18 cellular contexts compared by ENCODE assay signal in the genomic region with DNA sequence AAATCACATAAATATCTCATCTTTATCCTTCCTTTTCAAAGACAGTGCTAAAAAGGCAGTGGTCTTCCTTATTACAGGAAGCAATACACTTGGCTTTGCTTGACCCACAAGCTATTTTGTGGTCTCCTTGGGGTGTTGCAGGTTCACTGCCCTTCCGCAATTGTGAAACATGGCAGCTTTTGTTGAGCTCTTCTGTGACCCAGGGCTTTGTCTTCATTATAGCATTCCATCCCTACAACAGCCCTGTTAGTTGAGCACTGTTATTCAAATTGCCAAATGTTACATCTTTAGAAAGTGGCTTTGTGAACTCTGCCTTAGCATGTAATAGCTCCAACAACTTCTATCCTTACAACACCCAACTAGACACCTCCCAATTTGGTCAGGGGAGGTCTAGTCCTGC.
A peak's percentile ranks its signal among the peaks of the same experiment; 100 is the strongest.
DNase-seq lines count a peak whose midpoint lies in the region; ATAC-seq, FAIRE-seq and TF ChIP-seq lines count a peak whose summit lies in the region.
"Had no signal": no experiment of that assay in that cellular context is flagged by ENCODE, and none has a peak within 500 bp of the region (broad histone marks: within the 10 kb centered on the region; RNA-seq: fewer than 3 reads in every experiment).

No MANE protein-coding gene starts in this region.

- peaks cover 18% of the 10 kb centered on the region for H3K4me1 Mint-ChIP-seq in GM23338
- H3K4me1 Mint-ChIP-seq: CD14-positive monocyte; CD4-positive, alpha-beta memory T cell had no signal

- H4K91ac ChIP-seq in H1 (replicated peaks; ENCODE audit: insufficient read length, low read length): no peak overlapping the region

- no peak overlapping the region for H2BK5ac ChIP-seq in H1 (ENCODE audit: low read depth, low read length)

- no peaks in the 10 kb centered on the region for H3K23me2 ChIP-seq in H1 (ENCODE audit: low read depth, low read length)

- H4K20me1 ChIP-seq in GM23338 (replicated peaks; ENCODE audit: insufficient read depth) (no peaks in the 10 kb centered on the region), H1 (replicated peaks in 1 of 2; ENCODE audit: control insufficient read depth in 1 of 2, insufficient read depth in 2 of 2, low read length in 2 of 2) (no peaks in the 10 kb centered on the region)
- H4K20me1 ChIP-seq: BLaER1 had no signal

- H3K4ac ChIP-seq in H1 (replicated peaks; ENCODE audit: insufficient read length, low read depth, low read length): no peak overlapping the region

- H3K9me3 Mint-ChIP-seq in GM23338: no peaks in the 10 kb centered on the region

- no peak overlapping the region for H4K8ac ChIP-seq in H1 (ENCODE audit: extremely low read depth, insufficient read depth, low read length)

- H3K27me3 ChIP-seq in GM23338 (ENCODE audit: insufficient read depth): no peaks in the 10 kb centered on the region
- H3K27me3 ChIP-seq in H1 (replicated peaks in 1 of 4; ENCODE audit: control insufficient read depth in 3 of 4, extremely low read depth in 1 of 4, insufficient read depth in 3 of 4, low read length in 3 of 4): no peaks in the 10 kb centered on the region
- H3K27me3 ChIP-seq: BLaER1 had no signal

- no peaks in the 10 kb centered on the region for H3K27me3 Mint-ChIP-seq in GM23338 (ENCODE audit: insufficient read depth, low read depth, poor library complexity)
- H3K27me3 Mint-ChIP-seq: CD4-positive, alpha-beta memory T cell had no signal

- TF ChIP-seq RAD21 in H1 (IDR thresholded peaks at IDR 0.05 in 1 of 2, conservative IDR thresholded peaks at IDR 0.05 in 1 of 2; ENCODE audit: low read depth in 2 of 2, low read length in 2 of 2): no peak

- no peak overlapping the region for H4K5ac ChIP-seq in H1 (ENCODE audit: insufficient read length, low read depth, low read length)

- H3K4me1 ChIP-seq in GM23338 (ENCODE audit: insufficient read depth): peaks cover 19% of the 10 kb centered on the region
- H3K4me1 ChIP-seq in H1 (replicated peaks in 1 of 4; ENCODE audit: control insufficient read depth in 3 of 4, insufficient read depth in 4 of 4, low read length in 3 of 4): peaks cover 0 to 7% (median 3%) of the 10 kb centered on the region in 4 experiments; a peak in 1 of 7 replicates

- H2BK20ac ChIP-seq in H1 (ENCODE audit: low read length): no peak overlapping the region

- H2AFZ ChIP-seq in GM23338 (no peak overlapping the region), H1 (ENCODE audit: low read length) (no peak overlapping the region)

- H3K4me3 Mint-ChIP-seq in GM23338: no peak overlapping the region
- H3K4me3 Mint-ChIP-seq: CD14-positive monocyte; CD4-positive, alpha-beta memory T cell; HFFc6 had no signal

- POLR2A ChIA-PET in H1 (lab: Charles Lee; ENCODE audit: partially characterized antibody): no interaction called here

- no peak overlapping the region for H3K9ac ChIP-seq in H1 (replicated peaks in 1 of 4; ENCODE audit: extremely low read depth in 1 of 4, low read depth in 3 of 4, low read length in 3 of 4)
- H3K9ac ChIP-seq: BLaER1 had no signal

- H3K4me2 ChIP-seq in GM23338 (peak overlapping the region; percentile 8; the same call in 1 of the 2 replicates), H1 (ENCODE audit: insufficient read depth in 1 of 2, low read depth in 2 of 2, low read length in 2 of 2) (peak overlapping the region in 1 of 2 experiments; percentile 31; a peak in 1 of 4 replicates)
- H3K4me2 ChIP-seq: BLaER1 had no signal

- CTCF ChIA-PET in H1 (lab: Charles Lee; ENCODE audit: partially characterized antibody): interaction anchor here (1.1 to 2.2 kb wide), 3 partner anchors 10 to 16 kb away, joined by 4 to 7 read pairs (median 5); no protein-coding TSS in a partner anchor

- H3K14ac ChIP-seq in H1 (ENCODE audit: insufficient read length): no peak overlapping the region

- no peaks in the 10 kb centered on the region for H3F3A ChIP-seq in GM23338 (replicated peaks; ENCODE audit: low read depth)

- H3K79me2 ChIP-seq in GM23338 (replicated peaks; ENCODE audit: insufficient read depth) (no peaks in the 10 kb centered on the region), H1 (ENCODE audit: control insufficient read depth in 1 of 2, insufficient read depth in 2 of 2, low read length in 2 of 2) (no peaks in the 10 kb centered on the region)

- no peaks in the 10 kb centered on the region for H3K36me3 Mint-ChIP-seq in GM23338 (ENCODE audit: low read depth)
- H3K36me3 Mint-ChIP-seq: CD14-positive monocyte; CD4-positive, alpha-beta memory T cell had no signal

- no peak overlapping the region for H3K18ac ChIP-seq in H1 (ENCODE audit: extremely low read depth, low read length)

- no peak for TF ChIP-seq POLR2A in H1 (IDR thresholded peaks at IDR 0.05; ENCODE audit: control extremely low read depth in 1 of 2, low read depth in 2 of 2, low read length in 2 of 2)

- peak; percentile 39 for FAIRE-seq in H1 (lab: Jason Lieb, UNC)
- FAIRE-seq: H54, HTR-8/SVneo had no signal

- peak; percentile 60 for DNase-seq in GM23338 (ENCODE audit: low spot score)
- peak; percentile 5 for DNase-seq in MV-4-11 (lab: John Stamatoyannopoulos, UW)
- DNase-seq in H1 (ENCODE audit: low read depth in 1 of 2, low spot score in 2 of 2): no peak
- no peak for DNase-seq in OCI-M2 (lab: John Stamatoyannopoulos, UW; ENCODE audit: unreplicated experiment)
- DNase-seq in T1000 (lab: John Stamatoyannopoulos, UW): no peak
- no peak for DNase-seq in SK-N-DZ (ENCODE audit: low spot score)
- DNase-seq: 8988T; CD4-positive, alpha-beta memory T cell; DMS153; DMS79; GDM1; HFFc6 had no signal

- H3K56ac ChIP-seq in H1 (replicated peaks; ENCODE audit: insufficient read length, low read depth, low read length): no peak overlapping the region

- H2BK15ac ChIP-seq in H1 (ENCODE audit: low read length): no peak overlapping the region

- no peaks in the 10 kb centered on the region for H3K79me1 ChIP-seq in H1 (ENCODE audit: low read depth, low read length)

- no peaks in the 10 kb centered on the region for H3K9me3 ChIP-seq in H1 (ENCODE audit: insufficient read depth in 2 of 2, low read depth in 1 of 2, low read length in 1 of 2)
- H3K9me3 ChIP-seq: BLaER1 had no signal

- TF ChIP-seq CTCF in GM23338 (conservative IDR thresholded peaks at IDR 0.05; ENCODE audit: low read depth in 2 of 2) (no peak), H1 (IDR thresholded peaks at IDR 0.05; ENCODE audit: control extremely low read depth in 1 of 3, insufficient read depth in 1 of 3, low read depth in 1 of 3, low read length in 3 of 3) (no peak)

- H3K4me3 ChIP-seq in GM23338 (no peak overlapping the region), H1 (ENCODE audit: extremely low read depth in 1 of 4, insufficient read depth in 2 of 4, low read depth in 3 of 4, low read length in 4 of 4) (no peak overlapping the region)
- H3K4me3 ChIP-seq: BLaER1 had no signal

- no peak overlapping the region for H3K23ac ChIP-seq in H1 (ENCODE audit: insufficient read length)

- no peak overlapping the region for H3K27ac ChIP-seq in GM23338 (ENCODE audit: low read depth)
- H3K27ac ChIP-seq in H1 (ENCODE audit: low read depth, low read length): no peak overlapping the region
- H3K27ac ChIP-seq: BLaER1 had no signal

- no peak overlapping the region for H2AK5ac ChIP-seq in H1 (ENCODE audit: low read depth, low read length)

- H3K27ac Mint-ChIP-seq in GM23338: no peak overlapping the region; the same call in 1 of the 2 replicates
- H3K27ac Mint-ChIP-seq: CD14-positive monocyte; CD4-positive, alpha-beta memory T cell; HFFc6 had no signal

- H3K36me3 ChIP-seq in GM23338 (ENCODE audit: insufficient read depth) (no peaks in the 10 kb centered on the region), H1 (ENCODE audit: control insufficient read depth in 2 of 4, insufficient read depth in 4 of 4, low read length in 3 of 4) (no peaks in the 10 kb centered on the region)
- H3K36me3 ChIP-seq: BLaER1 had no signal

- 0 out of 2 replicates have a peak, but pooled peaks cover 6% of the 10 kb centered on the region for H3K9me2 ChIP-seq in GM23338 (ENCODE audit: insufficient read depth)

- WGBS in H1 (ENCODE audit: extremely low coverage in 1 of 2, insufficient coverage in 1 of 2, insufficient read length in 1 of 2, insufficient replicate concordance in 2 of 2, low coverage in 1 of 2, low lambda C conversion rate in 2 of 2, missing lambda C conversion rate in 1 of 2), 2 experiments: 65% methylated on average over 1 of the region's 1 CpG; no CpG with 5 or more reads in 1 of the 2 experiments

- H2BK12ac ChIP-seq in H1 (ENCODE audit: low read depth, low read length): no peak overlapping the region

- no peak overlapping the region for H2BK120ac ChIP-seq in H1 (replicated peaks; ENCODE audit: low read depth, low read length)

- peak; percentile 90 for ATAC-seq in GM23338
- no peak for ATAC-seq in GM21528 (IDR thresholded peaks at IDR 0.05; ENCODE audit: low FRiP score, unreplicated experiment)
- ATAC-seq: HCT116 had no signal

- no peak for TF ChIP-seq EP300 in H1 (IDR thresholded peaks at IDR 0.05; ENCODE audit: borderline replicate concordance in 1 of 2, low read depth in 2 of 2, low read length in 2 of 2)

TF ChIP-seq in GM23338, 12 proteins besides CTCF, POLR2A, EP300 and RAD21 (continues in another document):
- no peak for TF ChIP-seq POLR2AphosphoS5 (IDR thresholded peaks at IDR 0.05; ENCODE audit: low read depth)

TF ChIP-seq in H1, 55 proteins besides CTCF, POLR2A, EP300 and RAD21:
- no peak for TF ChIP-seq TAF7 (optimal IDR thresholded peaks at IDR 0.05; ENCODE audit: borderline replicate concordance, low read depth, low read length)
- TF ChIP-seq GTF2F1 (IDR thresholded peaks at IDR 0.05; ENCODE audit: borderline replicate concordance, low read depth, low read length): no peak
- TF ChIP-seq NANOG (IDR thresholded peaks at IDR 0.05; ENCODE audit: insufficient read depth, low read depth, low read length, poor library complexity, severe bottlenecking): peak; percentile 19
- TF ChIP-seq YY1 (IDR thresholded peaks at IDR 0.05; ENCODE audit: low read depth, low read length): peak; percentile 67; the same call in 1 of the 2 replicates
- TF ChIP-seq CEBPB (IDR thresholded peaks at IDR 0.05; ENCODE audit: low read depth, low read length): peak; percentile 64
- TF ChIP-seq SIRT6 (IDR thresholded peaks at IDR 0.05; ENCODE audit: low read length): no peak

Comparison
In these comparisons a context has a peak if more than half of its experiments do, and no peak if none do; other contexts are left out.
1. DNase-seq: peak in GM23338 (single experiment) and MV-4-11 (single experiment); none in H1 (0 of 2), OCI-M2 (single experiment), T1000 (single experiment) and SK-N-DZ (single experiment).